In genomic region chr19:49533551-49534488, GRCh38 we compare ENCODE assay signal across 8 cellular contexts. TPM values are rescaled to one million over a fixed set of nuclear protein-coding genes. Genes with fewer than 3 reads are reported as not detected.
DNase-seq lines count a peak whose midpoint lies in the region; ATAC-seq and TF ChIP-seq lines count a peak whose summit lies in the region.

No MANE protein-coding gene starts in this region.

- peaks cover 82% of the 10 kb centered on the region for H3K36me3 ChIP-seq in SK-N-MC (ENCODE audit: insufficient read depth, low read length)

- intact Hi-C loops in left cardiac atrium (cut with DNase I) = no loop called here

- H3K27ac Mint-ChIP-seq in activated naive CD4-positive, alpha-beta T cell treated with anti-CD3 and anti-CD28 coated beads, Interleukin-2, amount 50 U/mL, for 72 hours = peak overlapping the region; percentile 77 to 95

- H3K9ac ChIP-seq in SK-N-MC (ENCODE audit: insufficient read length) = no peak overlapping the region

- H3K27ac ChIP-seq in HL-60 (replicated peaks) (no peak overlapping the region), SK-N-MC (peak overlapping the region; percentile 78)

- H3K9me3 Mint-ChIP-seq in activated naive CD4-positive, alpha-beta T cell treated with anti-CD3 and anti-CD28 coated beads, Interleukin-2, amount 50 U/mL, for 72 hours = no peaks in the 10 kb centered on the region

- H3K36me3 Mint-ChIP-seq in activated naive CD4-positive, alpha-beta T cell treated with anti-CD3 and anti-CD28 coated beads, Interleukin-2, amount 50 U/mL, for 72 hours = peaks cover 0 to 5% of the 10 kb centered on the region in 2 donors

- no peaks in the 10 kb centered on the region for H3K27me3 ChIP-seq in HL-60 (ENCODE audit: insufficient read depth, poor library complexity, severe bottlenecking)

- peak overlapping the region; percentile 66 for H3K4me3 ChIP-seq in HL-60 (replicated peaks; ENCODE audit: insufficient read depth, low read length)
- H3K4me3 ChIP-seq in SK-N-MC = no peak overlapping the region

- no peaks in the 10 kb centered on the region for H3K9me3 ChIP-seq in SK-N-MC (ENCODE audit: low read depth, low read length)

- peak; percentile 82 to 89 for ATAC-seq in activated naive CD4-positive, alpha-beta T cell treated with anti-CD3 and anti-CD28 coated beads, Interleukin-2, amount 50 U/mL, for 72 hours
- ATAC-seq in left cardiac atrium = peak; percentile 89 to 94

- TF ChIP-seq CTCF in HL-60 (IDR thresholded peaks at IDR 0.05; ENCODE audit: insufficient read depth, low read length) = no peak

- DNase-seq in AG20443 (ENCODE audit: low spot score) (peak; percentile 79), GM19238 (ENCODE audit: insufficient read length, low spot score) (peak; percentile 62), HL-60 (ENCODE audit: low read depth in 1 of 2, low spot score in 1 of 2) (peak; percentile 69 to 71), SK-N-MC (ENCODE audit: low read depth, low spot score) (no peak), left cardiac atrium (peak; percentile 83), retina (peak; percentile 91), HT-29 (ENCODE audit: low spot score) (no peak)
- peak; percentile 79 to 91 for DNase-seq in activated naive CD4-positive, alpha-beta T cell treated with anti-CD3 and anti-CD28 coated beads, Interleukin-2, amount 50 U/mL, for 72 hours (ENCODE audit: low spot score in 2 of 2)

RNA-seq across cellular contexts. Expression of gene RCN3, which starts 6.0 kb away (rescaled TPM):
- 10 to 100 TPM in 1 of 2 donors, 1 to 10 TPM in 1; 5.4 to 13.0 TPM for total RNA-seq in activated naive CD4-positive, alpha-beta T cell treated with anti-CD3 and anti-CD28 coated beads, Interleukin-2, amount 50 U/mL, for 72 hours
- 10 to 100 TPM; 27.3 to 34.9 TPM for total RNA-seq in left cardiac atrium
- total RNA-seq in HT-29 (2014; rRNA removed; shearing (Covaris generic)) = 17.6 and 25.6 TPM in 2 replicates

RNA-seq across cellular contexts. Expression of gene FCGRT, which starts 21.4 kb away (rescaled TPM):
- 10 to 100 TPM; 17.5 to 18.1 TPM for total RNA-seq in activated naive CD4-positive, alpha-beta T cell treated with anti-CD3 and anti-CD28 coated beads, Interleukin-2, amount 50 U/mL, for 72 hours
- total RNA-seq in left cardiac atrium = 100 to 1,000 TPM; 156 to 202 TPM
- total RNA-seq in HT-29 (2014; rRNA removed; shearing (Covaris generic)) = 150 and 176 TPM in 2 replicates

RNA-seq across cellular contexts. Expression of gene RPS11, which starts 37.6 kb away (rescaled TPM):
- 1,000 to 10,000 TPM; 2,570 to 2,967 TPM for total RNA-seq in activated naive CD4-positive, alpha-beta T cell treated with anti-CD3 and anti-CD28 coated beads, Interleukin-2, amount 50 U/mL, for 72 hours
- 1,000 to 10,000 TPM; 1,060 to 1,184 TPM for total RNA-seq in left cardiac atrium
- total RNA-seq in HT-29 (2014; rRNA removed; shearing (Covaris generic)) = 5,724 and 5,984 TPM in 2 replicates

RNA-seq across cellular contexts. Expression of gene RPL13A, which starts 46.4 kb away (rescaled TPM):
- 1,000 to 10,000 TPM; 4,147 to 5,288 TPM for total RNA-seq in activated naive CD4-positive, alpha-beta T cell treated with anti-CD3 and anti-CD28 coated beads, Interleukin-2, amount 50 U/mL, for 72 hours
- 1,000 to 10,000 TPM; 1,559 to 1,594 TPM for total RNA-seq in left cardiac atrium
- 7,406 and 7,983 TPM in 2 replicates for total RNA-seq in HT-29 (2014; rRNA removed; shearing (Covaris generic))

RNA-seq across cellular contexts. Expression of gene NOSIP, which starts 46.5 kb away (rescaled TPM):
- total RNA-seq in activated naive CD4-positive, alpha-beta T cell treated with anti-CD3 and anti-CD28 coated beads, Interleukin-2, amount 50 U/mL, for 72 hours = 10 to 100 TPM; 90.7 to 96.1 TPM
- total RNA-seq in left cardiac atrium = 10 to 100 TPM; 43.6 to 48.6 TPM
- 247 and 262 TPM in 2 replicates for total RNA-seq in HT-29 (2014; rRNA removed; shearing (Covaris generic))

Comparison
In these comparisons a context has a peak if more than half of its experiments do, and no peak if none do; other contexts are left out.
1. DNase-seq: peak in AG20443 (single experiment), GM19238 (single experiment), HL-60 (2 of 2), activated naive CD4-positive, alpha-beta T cell treated with anti-CD3 and anti-CD28 coated beads, Interleukin-2, amount 50 U/mL, for 72 hours (2 of 2), left cardiac atrium (single experiment) and retina (single experiment); none in SK-N-MC (single experiment) and HT-29 (single experiment).